2 cellular contexts compared by ENCODE assay signal in the genomic region with DNA sequence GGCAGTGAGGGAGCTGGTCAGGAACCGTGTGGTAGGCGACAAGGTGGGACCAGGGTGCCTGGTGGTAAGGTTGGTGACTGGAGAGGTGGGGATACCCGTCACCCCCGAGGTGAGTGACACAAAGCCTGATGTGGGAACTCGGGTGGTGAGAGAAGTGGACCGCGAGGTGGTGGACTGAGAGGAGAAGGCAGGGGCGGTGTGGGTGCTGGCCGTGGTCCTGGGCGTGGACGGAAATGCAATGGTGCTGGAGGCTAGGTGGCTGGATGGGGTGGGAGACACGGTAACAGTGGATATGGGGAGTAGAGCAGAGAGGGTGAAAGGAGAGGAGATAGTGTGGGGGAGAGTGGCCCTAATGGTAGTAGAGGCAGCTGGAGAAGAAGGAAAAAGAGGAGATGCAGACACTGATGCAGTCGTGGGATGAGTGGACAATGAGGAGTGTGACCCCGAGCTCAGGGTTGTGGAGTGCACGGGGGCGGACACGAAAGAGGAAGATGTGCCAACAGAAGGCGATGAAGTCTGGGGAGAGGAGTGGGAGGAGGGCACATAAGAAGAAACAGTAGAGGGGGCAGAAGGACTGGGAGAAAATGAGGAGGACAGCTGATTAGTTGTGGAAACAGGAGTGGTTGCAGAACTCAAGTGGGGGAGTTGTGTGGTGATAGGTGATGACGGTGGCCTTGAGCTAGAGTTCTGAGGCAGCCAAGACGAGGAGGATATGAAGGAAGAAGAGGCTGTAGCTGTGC.
A peak's percentile ranks its signal among the peaks of the same experiment; 100 is the strongest.
TF ChIP-seq lines count a peak whose summit lies in the region.

No MANE protein-coding gene starts in this region.

TF ChIP-seq in SK-N-SH, 30 proteins besides CTCF, POLR2A, EP300 and RAD21:
- TF ChIP-seq, protein P1, sequence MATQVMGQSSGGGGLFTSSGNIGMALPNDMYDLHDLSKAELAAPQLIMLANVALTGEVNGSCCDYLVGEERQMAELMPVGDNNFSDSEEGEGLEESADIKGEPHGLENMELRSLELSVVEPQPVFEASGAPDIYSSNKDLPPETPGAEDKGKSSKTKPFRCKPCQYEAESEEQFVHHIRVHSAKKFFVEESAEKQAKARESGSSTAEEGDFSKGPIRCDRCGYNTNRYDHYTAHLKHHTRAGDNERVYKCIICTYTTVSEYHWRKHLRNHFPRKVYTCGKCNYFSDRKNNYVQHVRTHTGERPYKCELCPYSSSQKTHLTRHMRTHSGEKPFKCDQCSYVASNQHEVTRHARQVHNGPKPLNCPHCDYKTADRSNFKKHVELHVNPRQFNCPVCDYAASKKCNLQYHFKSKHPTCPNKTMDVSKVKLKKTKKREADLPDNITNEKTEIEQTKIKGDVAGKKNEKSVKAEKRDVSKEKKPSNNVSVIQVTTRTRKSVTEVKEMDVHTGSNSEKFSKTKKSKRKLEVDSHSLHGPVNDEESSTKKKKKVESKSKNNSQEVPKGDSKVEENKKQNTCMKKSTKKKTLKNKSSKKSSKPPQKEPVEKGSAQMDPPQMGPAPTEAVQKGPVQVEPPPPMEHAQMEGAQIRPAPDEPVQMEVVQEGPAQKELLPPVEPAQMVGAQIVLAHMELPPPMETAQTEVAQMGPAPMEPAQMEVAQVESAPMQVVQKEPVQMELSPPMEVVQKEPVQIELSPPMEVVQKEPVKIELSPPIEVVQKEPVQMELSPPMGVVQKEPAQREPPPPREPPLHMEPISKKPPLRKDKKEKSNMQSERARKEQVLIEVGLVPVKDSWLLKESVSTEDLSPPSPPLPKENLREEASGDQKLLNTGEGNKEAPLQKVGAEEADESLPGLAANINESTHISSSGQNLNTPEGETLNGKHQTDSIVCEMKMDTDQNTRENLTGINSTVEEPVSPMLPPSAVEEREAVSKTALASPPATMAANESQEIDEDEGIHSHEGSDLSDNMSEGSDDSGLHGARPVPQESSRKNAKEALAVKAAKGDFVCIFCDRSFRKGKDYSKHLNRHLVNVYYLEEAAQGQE (IDR thresholded peaks at IDR 0.05; ENCODE audit: low read depth, low read length): 0 out of 2 replicates have a peak, but pooled peaks have one; percentile 35
- no peak for TF ChIP-seq SIN3A (IDR thresholded peaks at IDR 0.05; ENCODE audit: borderline replicate concordance, low read depth, low read length)

TF ChIP-seq in SK-N-SH treated with all-trans-retinoic acid at 6 μM for 48 hours, 23 proteins besides CTCF, POLR2A, EP300 and RAD21 (continued from another document):
- TF ChIP-seq, protein P2, sequence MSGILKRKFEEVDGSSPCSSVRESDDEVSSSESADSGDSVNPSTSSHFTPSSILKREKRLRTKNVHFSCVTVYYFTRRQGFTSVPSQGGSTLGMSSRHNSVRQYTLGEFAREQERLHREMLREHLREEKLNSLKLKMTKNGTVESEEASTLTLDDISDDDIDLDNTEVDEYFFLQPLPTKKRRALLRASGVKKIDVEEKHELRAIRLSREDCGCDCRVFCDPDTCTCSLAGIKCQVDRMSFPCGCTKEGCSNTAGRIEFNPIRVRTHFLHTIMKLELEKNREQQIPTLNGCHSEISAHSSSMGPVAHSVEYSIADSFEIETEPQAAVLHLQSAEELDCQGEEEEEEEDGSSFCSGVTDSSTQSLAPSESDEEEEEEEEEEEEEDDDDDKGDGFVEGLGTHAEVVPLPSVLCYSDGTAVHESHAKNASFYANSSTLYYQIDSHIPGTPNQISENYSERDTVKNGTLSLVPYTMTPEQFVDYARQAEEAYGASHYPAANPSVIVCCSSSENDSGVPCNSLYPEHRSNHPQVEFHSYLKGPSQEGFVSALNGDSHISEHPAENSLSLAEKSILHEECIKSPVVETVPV (CRISPR knock-in tag; IDR thresholded peaks at IDR 0.05): no peak
- TF ChIP-seq TOX (CRISPR knock-in tag; IDR thresholded peaks at IDR 0.05; ENCODE audit: borderline replicate concordance) (no peak), CSDC2 (CRISPR knock-in tag; IDR thresholded peaks at IDR 0.05) (no peak), OSR1 (CRISPR knock-in tag; IDR thresholded peaks at IDR 0.05) (no peak), PPARA (CRISPR knock-in tag; IDR thresholded peaks at IDR 0.05; ENCODE audit: borderline replicate concordance) (no peak), ZNF8 (CRISPR knock-in tag; IDR thresholded peaks at IDR 0.05) (no peak), ZNF70 (CRISPR knock-in tag; IDR thresholded peaks at IDR 0.05) (no peak), ZC3H10 (CRISPR knock-in tag; IDR thresholded peaks at IDR 0.05) (no peak), ZNF565 (CRISPR knock-in tag; conservative IDR thresholded peaks at IDR 0.05; ENCODE audit: low read depth) (no peak), ARNTL (CRISPR knock-in tag; IDR thresholded peaks at IDR 0.05; ENCODE audit: borderline replicate concordance, low read depth) (no peak)
- TF ChIP-seq, protein P3, sequence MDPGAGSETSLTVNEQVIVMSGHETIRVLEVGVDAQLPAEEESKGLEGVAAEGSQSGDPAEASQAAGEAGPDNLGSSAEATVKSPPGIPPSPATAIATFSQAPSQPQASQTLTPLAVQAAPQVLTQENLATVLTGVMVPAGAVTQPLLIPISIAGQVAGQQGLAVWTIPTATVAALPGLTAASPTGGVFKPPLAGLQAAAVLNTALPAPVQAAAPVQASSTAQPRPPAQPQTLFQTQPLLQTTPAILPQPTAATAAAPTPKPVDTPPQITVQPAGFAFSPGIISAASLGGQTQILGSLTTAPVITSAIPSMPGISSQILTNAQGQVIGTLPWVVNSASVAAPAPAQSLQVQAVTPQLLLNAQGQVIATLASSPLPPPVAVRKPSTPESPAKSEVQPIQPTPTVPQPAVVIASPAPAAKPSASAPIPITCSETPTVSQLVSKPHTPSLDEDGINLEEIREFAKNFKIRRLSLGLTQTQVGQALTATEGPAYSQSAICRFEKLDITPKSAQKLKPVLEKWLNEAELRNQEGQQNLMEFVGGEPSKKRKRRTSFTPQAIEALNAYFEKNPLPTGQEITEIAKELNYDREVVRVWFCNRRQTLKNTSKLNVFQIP (CRISPR knock-in tag; IDR thresholded peaks at IDR 0.05; ENCODE audit: borderline replicate concordance, low read depth): no peak
- TF ChIP-seq, protein P4, sequence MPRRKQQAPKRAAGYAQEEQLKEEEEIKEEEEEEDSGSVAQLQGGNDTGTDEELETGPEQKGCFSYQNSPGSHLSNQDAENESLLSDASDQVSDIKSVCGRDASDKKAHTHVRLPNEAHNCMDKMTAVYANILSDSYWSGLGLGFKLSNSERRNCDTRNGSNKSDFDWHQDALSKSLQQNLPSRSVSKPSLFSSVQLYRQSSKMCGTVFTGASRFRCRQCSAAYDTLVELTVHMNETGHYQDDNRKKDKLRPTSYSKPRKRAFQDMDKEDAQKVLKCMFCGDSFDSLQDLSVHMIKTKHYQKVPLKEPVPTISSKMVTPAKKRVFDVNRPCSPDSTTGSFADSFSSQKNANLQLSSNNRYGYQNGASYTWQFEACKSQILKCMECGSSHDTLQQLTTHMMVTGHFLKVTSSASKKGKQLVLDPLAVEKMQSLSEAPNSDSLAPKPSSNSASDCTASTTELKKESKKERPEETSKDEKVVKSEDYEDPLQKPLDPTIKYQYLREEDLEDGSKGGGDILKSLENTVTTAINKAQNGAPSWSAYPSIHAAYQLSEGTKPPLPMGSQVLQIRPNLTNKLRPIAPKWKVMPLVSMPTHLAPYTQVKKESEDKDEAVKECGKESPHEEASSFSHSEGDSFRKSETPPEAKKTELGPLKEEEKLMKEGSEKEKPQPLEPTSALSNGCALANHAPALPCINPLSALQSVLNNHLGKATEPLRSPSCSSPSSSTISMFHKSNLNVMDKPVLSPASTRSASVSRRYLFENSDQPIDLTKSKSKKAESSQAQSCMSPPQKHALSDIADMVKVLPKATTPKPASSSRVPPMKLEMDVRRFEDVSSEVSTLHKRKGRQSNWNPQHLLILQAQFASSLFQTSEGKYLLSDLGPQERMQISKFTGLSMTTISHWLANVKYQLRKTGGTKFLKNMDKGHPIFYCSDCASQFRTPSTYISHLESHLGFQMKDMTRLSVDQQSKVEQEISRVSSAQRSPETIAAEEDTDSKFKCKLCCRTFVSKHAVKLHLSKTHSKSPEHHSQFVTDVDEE (CRISPR knock-in tag; IDR thresholded peaks at IDR 0.05): no peak
- TF ChIP-seq, protein P5, sequence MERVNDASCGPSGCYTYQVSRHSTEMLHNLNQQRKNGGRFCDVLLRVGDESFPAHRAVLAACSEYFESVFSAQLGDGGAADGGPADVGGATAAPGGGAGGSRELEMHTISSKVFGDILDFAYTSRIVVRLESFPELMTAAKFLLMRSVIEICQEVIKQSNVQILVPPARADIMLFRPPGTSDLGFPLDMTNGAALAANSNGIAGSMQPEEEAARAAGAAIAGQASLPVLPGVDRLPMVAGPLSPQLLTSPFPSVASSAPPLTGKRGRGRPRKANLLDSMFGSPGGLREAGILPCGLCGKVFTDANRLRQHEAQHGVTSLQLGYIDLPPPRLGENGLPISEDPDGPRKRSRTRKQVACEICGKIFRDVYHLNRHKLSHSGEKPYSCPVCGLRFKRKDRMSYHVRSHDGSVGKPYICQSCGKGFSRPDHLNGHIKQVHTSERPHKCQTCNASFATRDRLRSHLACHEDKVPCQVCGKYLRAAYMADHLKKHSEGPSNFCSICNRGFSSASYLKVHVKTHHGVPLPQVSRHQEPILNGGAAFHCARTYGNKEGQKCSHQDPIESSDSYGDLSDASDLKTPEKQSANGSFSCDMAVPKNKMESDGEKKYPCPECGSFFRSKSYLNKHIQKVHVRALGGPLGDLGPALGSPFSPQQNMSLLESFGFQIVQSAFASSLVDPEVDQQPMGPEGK (CRISPR knock-in tag; IDR thresholded peaks at IDR 0.05; ENCODE audit: borderline replicate concordance): no peak
